In genomic region chr4:72569719-72570235, GRCh38 we compare ENCODE assay signal across 1 cellular context.
TF ChIP-seq lines count a peak whose summit lies in the region.

No MANE protein-coding gene starts in this region.

TF ChIP-seq in GM23338, 12 proteins besides CTCF, POLR2A, EP300 and RAD21:
- TF ChIP-seq ZNF462 (CRISPR knock-in tag; IDR thresholded peaks at IDR 0.05) (no peak), JUNB (IDR thresholded peaks at IDR 0.05; ENCODE audit: unreplicated experiment) (no peak), EZH2phosphoT487 (IDR thresholded peaks at IDR 0.05; ENCODE audit: unreplicated experiment) (no peak), ZNF331 (CRISPR knock-in tag; IDR thresholded peaks at IDR 0.05; ENCODE audit: low read depth) (no peak), REST (IDR thresholded peaks at IDR 0.05; ENCODE audit: unreplicated experiment) (no peak), ZNF114 (CRISPR knock-in tag; IDR thresholded peaks at IDR 0.05) (no peak)
TF ChIP-seq in GM23338: peak in this region for 0.
